8 cellular contexts compared by ENCODE assay signal in genomic region chr12:7108928-7109920, GRCh38. TPM values are rescaled to one million over a fixed set of nuclear protein-coding genes. Genes with fewer than 3 reads are reported as not detected.
DNase-seq lines count a peak whose midpoint lies in the region; ATAC-seq and TF ChIP-seq lines count a peak whose summit lies in the region.

C1RL (minus strand) TSS chr12:7109214; CDS start chr12:7109180, 34 bp downstream.

- peaks cover 36% of the 10 kb centered on the region for H3K4me1 Mint-ChIP-seq in activated CD8-positive, alpha-beta T cell treated with anti-CD3 and anti-CD28 coated beads for 36 hours (ENCODE audit: low read depth)

- peaks cover 0 to 7% of the 10 kb centered on the region in 2 donors for H3K4me1 ChIP-seq in lung (ENCODE audit: control insufficient read depth in 2 of 2, insufficient read depth in 2 of 2, low read length in 2 of 2)

- POLR2A ChIA-PET in activated CD8-positive, alpha-beta T cell treated with anti-CD3 and anti-CD28 coated beads for 36 hours (lab: Charles Lee), result interaction anchor here (0.7 to 3.8 kb wide), 14 partner anchors 12 to 236 kb away, joined by 3 to 36 read pairs (median 4); partner anchors contain the start of genes C12orf57, RNU7-1 and SPSB2

- H3K36me3 Mint-ChIP-seq in activated CD8-positive, alpha-beta T cell treated with anti-CD3 and anti-CD28 coated beads for 36 hours (ENCODE audit: low read depth), result peaks cover 30% of the 10 kb centered on the region

- peaks cover 14% of the 10 kb centered on the region for H3K9me3 Mint-ChIP-seq in activated CD8-positive, alpha-beta T cell treated with anti-CD3 and anti-CD28 coated beads for 36 hours

- H3K4me3 ChIP-seq in lung, result peak within 1 kb of the TSS; percentile 72

- H3K36me3 ChIP-seq in lung (ENCODE audit: control insufficient read depth in 2 of 2, insufficient read depth in 2 of 2, low read length in 2 of 2), result peaks cover 0 to 2% of the 10 kb centered on the region in 2 donors

- 25 to 26% methylated on average over 23 to 24 of the region's 24 CpGs for WGBS in lung, 2 donors

- peak within 1 kb of the TSS; percentile 93 for H3K27ac Mint-ChIP-seq in activated CD8-positive, alpha-beta T cell treated with anti-CD3 and anti-CD28 coated beads for 36 hours

- intact Hi-C loops in activated CD8-positive, alpha-beta T cell treated with anti-CD3 and anti-CD28 coated beads for 36 hours (cut with micrococcal nuclease), result loop anchor here (10.0 kb wide), 1 partner anchor 164 kb away; the partner anchor contains the start of genes C12orf57 and RNU7-1

- H3K27me3 ChIP-seq in lung (ENCODE audit: control insufficient read depth, insufficient read depth), result no peaks in the 10 kb centered on the region

- DNase-seq in DMS79 treated with DMSO at 0.1 percent for 48 hours (lab: John Stamatoyannopoulos, UW) (peak; percentile 81), NCI-H82 (lab: John Stamatoyannopoulos, UW) (peak; percentile 76), lung (ENCODE audit: low spot score) (peak; percentile 93)
- peak; percentile 87 for DNase-seq in activated CD8-positive, alpha-beta T cell treated with anti-CD3 and anti-CD28 coated beads for 36 hours
- DNase-seq in effector CD4-positive, alpha-beta T cell, result peak; percentile 72
- peak; percentile 50 to 85 (median 60) for DNase-seq in stimulated activated CD4-positive, alpha-beta T cell treated with anti-CD3 and anti-CD28 coated beads, TNF-alpha, amount 100 ng/mL, for 1 hour (ENCODE audit: low read depth in 3 of 3, low spot score in 1 of 3)

- ATAC-seq in HG03354 (IDR thresholded peaks at IDR 0.05; ENCODE audit: poor library complexity, severe bottlenecking, unreplicated experiment), result peak; percentile 32
- ATAC-seq in activated CD8-positive, alpha-beta T cell treated with anti-CD3 and anti-CD28 coated beads for 36 hours, result peak; percentile 47
- ATAC-seq in lung (ENCODE audit: insufficient read depth, low FRiP score), result peak; percentile 78
- no peak for ATAC-seq in HG03520 (IDR thresholded peaks at IDR 0.05; ENCODE audit: unreplicated experiment)

- no peaks in the 10 kb centered on the region for H3K27me3 Mint-ChIP-seq in activated CD8-positive, alpha-beta T cell treated with anti-CD3 and anti-CD28 coated beads for 36 hours

- H3K4me3 Mint-ChIP-seq in activated CD8-positive, alpha-beta T cell treated with anti-CD3 and anti-CD28 coated beads for 36 hours, result peak within 1 kb of the TSS; percentile 88

- peak within 1 kb of the TSS; percentile 67 to 96 for H3K27ac ChIP-seq in lung (ENCODE audit: low read depth in 1 of 2, low read length in 1 of 2)

- no peaks in the 10 kb centered on the region for H3K9me3 ChIP-seq in lung (ENCODE audit: control insufficient read depth in 2 of 2, insufficient read depth in 1 of 2, low read length in 1 of 2)

- TF ChIP-seq CTCF in activated CD8-positive, alpha-beta T cell treated with anti-CD3 and anti-CD28 coated beads for 36 hours (IDR thresholded peaks at IDR 0.05), result peak; percentile 97
- TF ChIP-seq CTCF in lung (IDR thresholded peaks at IDR 0.05; ENCODE audit: control extremely low read depth, extremely low read depth), result peak; percentile 86

- CTCF ChIA-PET in activated CD8-positive, alpha-beta T cell treated with anti-CD3 and anti-CD28 coated beads for 36 hours (lab: Charles Lee), result interaction anchor here (0.7 to 3.7 kb wide), 27 partner anchors 9 to 356 kb away, joined by 3 to 32 read pairs (median 4); partner anchors contain the start of genes C12orf57, C1R, C1S and LPCAT3

RNA-seq across cellular contexts. Expression of gene C1RL, which starts in this region (rescaled TPM):
- total RNA-seq in activated CD8-positive, alpha-beta T cell treated with anti-CD3 and anti-CD28 coated beads for 36 hours, result 10 to 100 TPM; 10.5 to 11.8 TPM
- 100 to 1,000 TPM; 108 to 116 TPM for total RNA-seq in lung
- 10 to 100 TPM; 60.5 to 65.4 TPM for polyA plus RNA-seq in lung

Comparison
In these comparisons a context has a peak if more than half of its experiments do, and no peak if none do; other contexts are left out.
1. RNA of gene C1RL (total RNA-seq): 108 to 116 TPM in lung; 10.5 to 11.8 TPM in activated CD8-positive, alpha-beta T cell treated with anti-CD3 and anti-CD28 coated beads for 36 hours; every median in the first group is over 4 times any median in the second.
2. Peak in every context shown above with its lines, with median percentiles within 50 percentile points of each other: DNase-seq.